Comparison of ENCODE assay signal across 1 cellular context in the genomic region with DNA sequence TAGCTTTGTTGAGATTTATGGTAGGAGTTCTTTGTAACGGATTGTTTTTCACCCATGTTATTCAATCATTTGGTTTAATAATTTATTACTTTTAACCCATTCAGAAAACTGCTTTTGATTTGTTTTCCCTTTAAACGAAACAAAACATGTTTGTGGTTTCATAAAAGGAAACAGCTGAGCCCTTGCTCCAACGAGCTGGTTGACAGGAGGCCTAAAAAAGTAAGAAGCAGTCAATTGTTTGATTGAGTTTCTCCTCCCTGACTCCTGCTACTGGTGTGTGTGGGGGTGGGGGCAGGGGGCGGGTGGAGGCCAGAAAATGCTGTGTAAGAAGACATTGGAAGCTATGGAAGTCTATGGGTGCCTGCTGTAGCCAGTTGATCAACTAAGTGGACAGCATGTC.
TF ChIP-seq lines count a peak whose summit lies in the region.

No MANE protein-coding gene starts in this region.

TF ChIP-seq in GM12878, 131 proteins besides CTCF, POLR2A, EP300 and RAD21 (continued from another document):
- 0 out of 2 replicates have a peak, but pooled peaks have one; percentile 22 for TF ChIP-seq RUNX3 (IDR thresholded peaks at IDR 0.05; ENCODE audit: low read length)
- TF ChIP-seq YY1 (IDR thresholded peaks at IDR 0.05; ENCODE audit: low read depth, low read length), result no peak
- TF ChIP-seq, protein P1, sequence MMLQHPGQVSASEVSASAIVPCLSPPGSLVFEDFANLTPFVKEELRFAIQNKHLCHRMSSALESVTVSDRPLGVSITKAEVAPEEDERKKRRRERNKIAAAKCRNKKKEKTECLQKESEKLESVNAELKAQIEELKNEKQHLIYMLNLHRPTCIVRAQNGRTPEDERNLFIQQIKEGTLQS (IDR thresholded peaks at IDR 0.05; ENCODE audit: borderline replicate concordance, extremely low read depth, low read depth, low read length), result no peak
- no peak for TF ChIP-seq PAX8 (IDR thresholded peaks at IDR 0.05)
